ENCODE assay signal across 1 cellular context in the genomic region with DNA sequence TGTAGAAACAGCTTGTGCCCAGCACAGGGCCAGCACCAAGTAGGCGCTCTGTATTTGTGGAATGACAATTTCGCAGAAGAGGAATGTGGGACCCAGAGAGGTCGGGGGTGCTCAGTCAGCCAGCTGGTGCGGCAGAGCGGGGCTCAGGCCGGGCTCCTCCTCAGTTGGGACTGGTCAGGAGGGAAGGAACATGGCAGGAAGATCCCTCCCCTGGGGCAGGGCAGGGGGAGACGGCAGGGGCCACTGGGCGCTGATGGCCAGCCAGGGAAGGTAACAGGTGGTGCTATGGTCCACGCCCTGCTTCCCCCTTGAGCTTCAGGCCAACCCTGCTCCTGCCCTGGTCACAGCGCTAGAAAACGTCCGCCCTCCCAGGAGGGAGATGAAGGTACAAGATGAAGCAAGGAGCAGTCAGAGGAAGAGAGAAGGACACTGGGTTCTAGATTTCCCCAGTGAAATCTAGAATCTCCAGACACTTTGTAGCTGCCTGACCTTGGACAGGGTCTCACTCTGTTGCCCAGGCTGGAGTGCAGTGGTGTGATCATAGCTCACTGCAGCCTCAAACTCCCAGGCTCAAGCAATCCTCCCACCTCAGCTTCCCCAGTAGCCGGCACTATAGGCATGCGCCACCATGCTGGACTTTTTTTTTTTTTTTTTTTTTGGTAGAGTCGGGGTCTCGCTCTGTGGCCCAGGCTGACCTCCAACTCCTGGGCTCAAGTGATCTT.
TF ChIP-seq lines count a peak whose summit lies in the region.

No MANE protein-coding gene starts in this region.

TF ChIP-seq in HEK293, 187 proteins besides CTCF, POLR2A, EP300 and RAD21:
- no peak for TF ChIP-seq ZBTB21 (tag by site-specific recombination; IDR thresholded peaks at IDR 0.05)
- 0 out of 2 replicates have a peak, but pooled peaks have one; percentile 11 for TF ChIP-seq SCRT2 (tag by site-specific recombination; IDR thresholded peaks at IDR 0.05)
- TF ChIP-seq REPIN1 (tag by site-specific recombination; IDR thresholded peaks at IDR 0.05; ENCODE audit: low read depth), result no peak
- TF ChIP-seq ZNF677 (tag by site-specific recombination; IDR thresholded peaks at IDR 0.05), result no peak
- no peak for TF ChIP-seq ZXDB (tag by site-specific recombination; IDR thresholded peaks at IDR 0.05)
- TF ChIP-seq ZNF529 (tag by site-specific recombination; IDR thresholded peaks at IDR 0.05; ENCODE audit: insufficient replicate concordance), result no peak
- TF ChIP-seq KLF1 (tag by site-specific recombination; IDR thresholded peaks at IDR 0.05), result no peak
